ENCODE assay signal across 10 cellular contexts in genomic region chr2:182379235-182379634, GRCh38. TPM values are rescaled to one million over a fixed set of nuclear protein-coding genes. Genes with fewer than 3 reads are reported as not detected.
A peak's percentile ranks its signal among the peaks of the same experiment; 100 is the strongest.
DNase-seq lines count a peak whose midpoint lies in the region; ATAC-seq and TF ChIP-seq lines count a peak whose summit lies in the region.
"Had no signal": no experiment of that assay in that cellular context is flagged by ENCODE, and none has a peak within 500 bp of the region (broad histone marks: within the 10 kb centered on the region; RNA-seq: fewer than 3 reads in every experiment).

No MANE protein-coding gene starts in this region.

- H3K79me2 ChIP-seq in fibroblast of lung (ENCODE audit: control insufficient read depth, insufficient read depth, low read length): no peaks in the 10 kb centered on the region

- no peak overlapping the region for H2AFZ ChIP-seq in fibroblast of lung (ENCODE audit: low read length)

- H3K27ac Mint-ChIP-seq in osteocyte (ENCODE audit: unreplicated experiment) (peak overlapping the region; percentile 71), T-helper 17 cell (no peak overlapping the region)

- no peaks in the 10 kb centered on the region for H3K4me1 ChIP-seq in fibroblast of lung (ENCODE audit: control insufficient read depth, extremely low read depth, insufficient read depth, low read length)
- H3K4me1 ChIP-seq: Peyer's patch had no signal

- DNase-seq in GM04504 (ENCODE audit: low read depth) (peak; percentile 22), NCI-H524 (lab: John Stamatoyannopoulos, UW) (peak; percentile 2 to 58), fibroblast of lung (ENCODE audit: low read depth in 2 of 2) (peak; percentile 56 to 84), osteocyte (ENCODE audit: extremely low spot score, unreplicated experiment) (no peak), SHP77 treated with DMSO at 0.1 percent for 48 hours (lab: John Stamatoyannopoulos, UW) (no peak), OCI-M2 (lab: John Stamatoyannopoulos, UW; ENCODE audit: unreplicated experiment) (no peak), T-helper 17 cell (no peak)
- DNase-seq: Peyer's patch, trophoblast cell had no signal

- H3K27me3 Mint-ChIP-seq in osteocyte (ENCODE audit: unreplicated experiment): no peaks in the 10 kb centered on the region
- H3K27me3 Mint-ChIP-seq in T-helper 17 cell: no peaks in the 10 kb centered on the region

- peaks cover 22% of the 10 kb centered on the region for H3K9me3 Mint-ChIP-seq in osteocyte (ENCODE audit: unreplicated experiment)

- H3K36me3 ChIP-seq in fibroblast of lung (ENCODE audit: control insufficient read depth, insufficient read depth, low read length): no peaks in the 10 kb centered on the region
- H3K36me3 ChIP-seq: Peyer's patch had no signal

- H3K36me3 Mint-ChIP-seq in osteocyte (ENCODE audit: unreplicated experiment) (peaks cover 14% of the 10 kb centered on the region), T-helper 17 cell (ENCODE audit: low read depth) (no peaks in the 10 kb centered on the region)

- TF ChIP-seq CTCF in fibroblast of lung (conservative IDR thresholded peaks at IDR 0.05 in 1 of 2, IDR thresholded peaks at IDR 0.05 in 1 of 2; ENCODE audit: low read depth in 1 of 2, low read length in 2 of 2) (no peak), osteocyte (IDR thresholded peaks at IDR 0.05) (no peak)

- H3K4me2 ChIP-seq in fibroblast of lung (ENCODE audit: extremely low read depth, insufficient read depth, low read length): no peak overlapping the region

- H3K27ac ChIP-seq in fibroblast of lung (ENCODE audit: insufficient read depth, low read length): no peak overlapping the region

- H3K9me3 ChIP-seq in fibroblast of lung (ENCODE audit: control insufficient read depth, insufficient read depth, low read depth, low read length): no peaks in the 10 kb centered on the region
- H3K9me3 ChIP-seq in T-helper 17 cell (ENCODE audit: control insufficient read depth, low read length, poor library complexity, severe bottlenecking): no peaks in the 10 kb centered on the region
- H3K9me3 ChIP-seq: Peyer's patch had no signal

- H4K20me1 ChIP-seq in fibroblast of lung (ENCODE audit: control insufficient read depth, extremely low read depth, insufficient read depth, low read length): no peaks in the 10 kb centered on the region

- no peak for ATAC-seq in HG03108 (IDR thresholded peaks at IDR 0.05; ENCODE audit: unreplicated experiment)
- ATAC-seq in T-helper 17 cell: no peak

- H3K4me3 ChIP-seq in fibroblast of lung (replicated peaks in 1 of 4; ENCODE audit: control extremely low read depth in 1 of 4, insufficient read depth in 1 of 4, low read depth in 3 of 4, low read length in 4 of 4): no peak overlapping the region
- H3K4me3 ChIP-seq: Peyer's patch had no signal

- H3K27me3 ChIP-seq in fibroblast of lung (ENCODE audit: control insufficient read depth, insufficient read depth, low read length): no peaks in the 10 kb centered on the region
- H3K27me3 ChIP-seq: Peyer's patch had no signal

- no peak overlapping the region for H3K9ac ChIP-seq in fibroblast of lung (ENCODE audit: insufficient read depth, low read length)

- H3K4me3 Mint-ChIP-seq in osteocyte (ENCODE audit: unreplicated experiment): peak overlapping the region; percentile 18
- H3K4me3 Mint-ChIP-seq in T-helper 17 cell: no peak overlapping the region

- H3K4me1 Mint-ChIP-seq in osteocyte (ENCODE audit: unreplicated experiment) (peaks cover 26% of the 10 kb centered on the region), T-helper 17 cell (no peaks in the 10 kb centered on the region)

RNA-seq across cellular contexts. Expression of gene PDE1A, which starts 47.6 kb away (rescaled TPM):
- total RNA-seq in fibroblast of lung (6.7 and 7.1 TPM in 2 replicates), osteocyte (1.5 and 1.8 TPM in 2 replicates), T-helper 17 cell (not detected)
- polyA plus RNA-seq in fibroblast of lung: 4.0 and 5.4 TPM in 2 replicates
- 2.1 and 3.3 TPM in 2 replicates for polyA plus RNA-seq in fibroblast of lung (2012)
- 0.16 and 1.7 TPM in 2 replicates for polyA minus RNA-seq in fibroblast of lung (ENCODE audit: low replicate concordance)

Comparison
In these comparisons a context has a peak if more than half of its experiments do, and no peak if none do; other contexts are left out.
1. DNase-seq: peak in GM04504 (single experiment), NCI-H524 (2 of 2) and fibroblast of lung (2 of 2); none in osteocyte (single experiment), SHP77 treated with DMSO at 0.1 percent for 48 hours (single experiment), OCI-M2 (single experiment) and T-helper 17 cell (0 of 3).